8 cellular contexts compared by ENCODE assay signal in genomic region chr3:17779304-17780250, GRCh38. TPM values are rescaled to one million over a fixed set of nuclear protein-coding genes. Genes with fewer than 3 reads are reported as not detected.
DNase-seq lines count a peak whose midpoint lies in the region; ATAC-seq, FAIRE-seq and TF ChIP-seq lines count a peak whose summit lies in the region.
"Not testable (repeated sequence)": the region's sequence is repeated elsewhere in the genome, so short reads cannot be mapped to it uniquely, and the experiment has no call there.

No MANE protein-coding gene starts in this region.

- H3K4me1 ChIP-seq in DOHH2 (ENCODE audit: control insufficient read depth, low read length), result peaks cover 16% of the 10 kb centered on the region
- not testable (repeated sequence) for H3K4me1 ChIP-seq in GM12878 (ENCODE audit: control insufficient read depth, insufficient read depth, low read length)

- H3K36me3 ChIP-seq in DOHH2 (ENCODE audit: control insufficient read depth, low read length); GM12878 (ENCODE audit: control insufficient read depth in 2 of 2, insufficient read depth in 2 of 2, low read length in 1 of 2): not testable (repeated sequence)

- H3K27me3 Mint-ChIP-seq in WTC11 (ENCODE audit: low read depth); stimulated activated memory B cell treated with anti-CD40 and anti-IgM and Interleukin-4, amounts not matched to agents 10 μg/mL and 1 μg/mL and 100 μg/mL, for 72 hours: not testable (repeated sequence)

- WGBS in GM12878 (ENCODE audit: insufficient coverage, insufficient replicate concordance, low lambda C conversion rate, missing lambda C conversion rate), result 49% methylated on average over 7 of the region's 7 CpGs

- not testable (repeated sequence) for H3K27ac Mint-ChIP-seq in WTC11
- peak overlapping the region; percentile 51 for H3K27ac Mint-ChIP-seq in stimulated activated memory B cell treated with anti-CD40 and anti-IgM and Interleukin-4, amounts not matched to agents 10 μg/mL and 1 μg/mL and 100 μg/mL, for 72 hours

- H3K9me2 ChIP-seq in DOHH2 (replicated peaks; ENCODE audit: control insufficient read depth, low read length), result not testable (repeated sequence)

- TF ChIP-seq POLR2A in NB4 (IDR thresholded peaks at IDR 0.05; ENCODE audit: extremely low read depth, insufficient read length); GM12878 (IDR thresholded peaks at IDR 0.05; ENCODE audit: low read depth, low read length): not testable (repeated sequence)

- ATAC-seq in WTC11; stimulated activated memory B cell treated with anti-CD40 and anti-IgM and Interleukin-4, amounts not matched to agents 10 μg/mL and 1 μg/mL and 100 μg/mL, for 72 hours: not testable (repeated sequence)
- ATAC-seq in GM12878, result peak; percentile 45; the same call in 2 of the 3 replicates

- DNase-seq in HT1080 (ENCODE audit: low read depth), result peak; percentile 39
- DNase-seq in NB4 (ENCODE audit: low read depth), result peak; percentile 36
- peak; percentile 72 for DNase-seq in SIG-M5 treated with dmso at 0.1 percent for 504 hours (lab: John Stamatoyannopoulos, UW; ENCODE audit: unreplicated experiment)
- not testable (repeated sequence) for DNase-seq in WTC11 (ENCODE audit: low spot score); GM12878 (ENCODE audit: low read depth, low spot score)
- peak; percentile 10 for DNase-seq in kidney tubule cell (ENCODE audit: low spot score)

- H2AFZ ChIP-seq in GM12878 (ENCODE audit: control insufficient read depth, low read depth, low read length), result peak overlapping the region; percentile 17; the same call in 1 of the 2 replicates

- H3K36me3 Mint-ChIP-seq in WTC11; stimulated activated memory B cell treated with anti-CD40 and anti-IgM and Interleukin-4, amounts not matched to agents 10 μg/mL and 1 μg/mL and 100 μg/mL, for 72 hours: not testable (repeated sequence)

- H3K9me3 Mint-ChIP-seq in WTC11, result peaks cover 23% of the 10 kb centered on the region
- H3K9me3 Mint-ChIP-seq in stimulated activated memory B cell treated with anti-CD40 and anti-IgM and Interleukin-4, amounts not matched to agents 10 μg/mL and 1 μg/mL and 100 μg/mL, for 72 hours, result not testable (repeated sequence)

- CTCF ChIA-PET in WTC11 (lab: Charles Lee), result not testable (repeated sequence)
- CTCF ChIA-PET in GM12878 (lab: Yijun Ruan, JAX), result interaction anchor here (0.7 kb wide), 1 partner anchor 364 kb away, joined by 3 read pairs; no protein-coding TSS in a partner anchor

- H3K4me1 Mint-ChIP-seq in WTC11, result not testable (repeated sequence)
- peaks cover 24% of the 10 kb centered on the region for H3K4me1 Mint-ChIP-seq in stimulated activated memory B cell treated with anti-CD40 and anti-IgM and Interleukin-4, amounts not matched to agents 10 μg/mL and 1 μg/mL and 100 μg/mL, for 72 hours

- not testable (repeated sequence) for TF ChIP-seq CTCF in DOHH2 (IDR thresholded peaks at IDR 0.05; ENCODE audit: low read depth, low read length, poor library complexity, severe bottlenecking); NB4 (IDR thresholded peaks at IDR 0.05; ENCODE audit: low read depth, low read length); WTC11 (IDR thresholded peaks at IDR 0.05); GM12878 (IDR thresholded peaks at IDR 0.05 in 2 of 3, conservative IDR thresholded peaks at IDR 0.05 in 1 of 3; ENCODE audit: control insufficient read depth in 2 of 3, extremely low read depth in 1 of 3, insufficient read depth in 1 of 3, low read depth in 3 of 3, low read length in 3 of 3)

- not testable (repeated sequence) for BruUV-seq in GM12878 (replicated peaks; lab: Mats Ljungman, UMichigan)

- not testable (repeated sequence) for H3K27me3 ChIP-seq in DOHH2 (ENCODE audit: control insufficient read depth, low read length); GM12878 (replicated peaks in 1 of 2; ENCODE audit: control insufficient read depth in 2 of 2, insufficient read depth in 2 of 2, low read length in 1 of 2)

- not testable (repeated sequence) for H3F3A ChIP-seq in DOHH2 (ENCODE audit: control insufficient read depth, insufficient read depth)

- not testable (repeated sequence) for TF ChIP-seq EP300 in GM12878 (IDR thresholded peaks at IDR 0.05; ENCODE audit: borderline replicate concordance in 1 of 2, control insufficient read depth in 1 of 2, low read depth in 2 of 2, low read length in 2 of 2)

- RAD21 ChIA-PET in GM12878 (lab: Charles Lee; ENCODE audit: unreplicated experiment), result not testable (repeated sequence)

- intact Hi-C loops in GM12878 (cut with micrococcal nuclease; ENCODE audit: unreplicated experiment), result not testable (repeated sequence)

- SMC1A ChIA-PET in GM12878 (lab: Charles Lee; ENCODE audit: uncharacterized antibody, unreplicated experiment), result not testable (repeated sequence)

- not testable (repeated sequence) for H3K4me3 ChIP-seq in DOHH2 (ENCODE audit: low read length); NB4 (ENCODE audit: low read depth, low read length); GM12878

- peaks cover 14% of the 10 kb centered on the region for H3K9me3 ChIP-seq in DOHH2 (ENCODE audit: control insufficient read depth, insufficient read depth, low read length)
- H3K9me3 ChIP-seq in GM12878 (replicated peaks; ENCODE audit: control insufficient read depth, insufficient read depth, low read length), result not testable (repeated sequence)

- H3K4me2 ChIP-seq in DOHH2 (ENCODE audit: low read length), result peak overlapping the region; percentile 20; the same call in 1 of the 2 replicates
- H3K4me2 ChIP-seq in GM12878 (ENCODE audit: control insufficient read depth, insufficient read depth), result not testable (repeated sequence)

- TF ChIP-seq RAD21 in GM12878 (IDR thresholded peaks at IDR 0.05; ENCODE audit: insufficient read depth, low read depth, low read length), result not testable (repeated sequence)

- in situ Hi-C loops in GM12878 (cut with MboI), result not testable (repeated sequence)

- not testable (repeated sequence) for FAIRE-seq in GM12878 (lab: Jason Lieb, UNC)

- POLR2A ChIA-PET in WTC11 (lab: Charles Lee); GM12878 (lab: Charles Lee): not testable (repeated sequence)

- H3K27ac ChIP-seq in DOHH2 (ENCODE audit: low read depth, low read length); GM12878 (ENCODE audit: control insufficient read depth, insufficient read depth): not testable (repeated sequence)

- not testable (repeated sequence) for H4K20me1 ChIP-seq in DOHH2 (ENCODE audit: control insufficient read depth, insufficient read depth, low read depth, low read length); GM12878 (ENCODE audit: control insufficient read depth, insufficient read depth)

- H3K79me2 ChIP-seq in DOHH2 (ENCODE audit: control insufficient read depth, low read length); GM12878 (ENCODE audit: control insufficient read depth, insufficient read depth, low read length): not testable (repeated sequence)

- not testable (repeated sequence) for H3K4me3 Mint-ChIP-seq in WTC11
- H3K4me3 Mint-ChIP-seq in stimulated activated memory B cell treated with anti-CD40 and anti-IgM and Interleukin-4, amounts not matched to agents 10 μg/mL and 1 μg/mL and 100 μg/mL, for 72 hours, result peak overlapping the region; percentile 4

- H3K9ac ChIP-seq in GM12878 (ENCODE audit: control insufficient read depth, insufficient read depth, low read length), result not testable (repeated sequence)

TF ChIP-seq in WTC11, 78 proteins besides CTCF, POLR2A, EP300 and RAD21:
- TF ChIP-seq GABPB1 (CRISPR knock-in tag; IDR thresholded peaks at IDR 0.05), result peak; percentile 75; the same call in 1 of the 2 replicates

TF ChIP-seq in GM12878, 131 proteins besides CTCF, POLR2A, EP300 and RAD21:
- 0 out of 2 replicates have a peak, but pooled peaks have one; percentile 40 for TF ChIP-seq NBN (IDR thresholded peaks at IDR 0.05)
- TF ChIP-seq HDGF (IDR thresholded peaks at IDR 0.05), result 0 out of 2 replicates have a peak, but pooled peaks have one; percentile 41

RNA-seq across cellular contexts. Expression of gene TBC1D5, which starts 37.1 kb away (rescaled TPM):
- 40.1 and 42.2 TPM in 2 replicates for total RNA-seq in HT1080 (2014; rRNA removed; shearing (Covaris generic))
- polyA plus RNA-seq in HT1080 (2015; cell fraction: cytosol; rRNA removed), result 37.9 and 47.9 TPM in 2 replicates
- 40.7 and 52.8 TPM in 2 replicates for polyA plus RNA-seq in HT1080 (2015; cell fraction: nucleus; rRNA removed)
- total RNA-seq in WTC11 (2021) (26.1 to 32.9 TPM (median 28.8 TPM) in 3 replicates), GM12878 (2014; rRNA removed) (52.6 and 58.6 TPM in 2 replicates), GM12878 (2014; rRNA removed; fragmentation: Illumina TruSeq; extraction: Trizol) (61.0 and 62.4 TPM in 2 replicates), GM12878 (2021) (46.7 and 48.9 TPM in 2 replicates)
- 210 and 223 TPM in 2 replicates for total RNA-seq in GM12878 (2013; cell fraction: nucleolus; rRNA removed)
- 18.8 TPM for polyA plus RNA-seq in GM12878 (2011; ENCODE audit: low read depth)
- polyA plus RNA-seq in GM12878 (2011; rRNA removed) (50.0 and 56.7 TPM in 2 replicates), GM12878 (2014; fragmentation: Illumina TruSeq; extraction: Trizol) (43.7 and 57.6 TPM in 2 replicates), GM12878 (2014; fragmentation: Nextera tagmentation; extraction: Ambion mirVana) (1 to 10 TPM; 5.5 to 5.8 TPM), GM12878 (2014; rRNA removed) (26.9 and 30.5 TPM in 2 replicates), GM12878 (2016; fragmentation: Nextera tagmentation; extraction: Ambion mirVana) (10 to 100 TPM; 40.7 to 43.8 TPM)
- 36.9 and 37.2 TPM in 2 replicates for polyA plus RNA-seq in GM12878 (2011; cell fraction: cytosol; rRNA removed)
- 33.2 and 33.3 TPM in 2 replicates for polyA plus RNA-seq in GM12878 (2011; cell fraction: nucleus; rRNA removed)
- polyA plus RNA-seq in GM12878 (2012), result 18.9 and 21.7 TPM in 2 replicates
- 95.1 and 112 TPM in 2 replicates for polyA minus RNA-seq in GM12878 (2011; rRNA and poly(A)+ RNA removed)
- 35.2 and 36.5 TPM in 2 replicates for polyA minus RNA-seq in GM12878 (2011; cell fraction: cytosol; rRNA and poly(A)+ RNA removed)
- polyA minus RNA-seq in GM12878 (2011; cell fraction: nucleus; rRNA and poly(A)+ RNA removed), result 76.8 and 114 TPM in 2 replicates
